1 cellular context compared by ENCODE assay signal in genomic region chr19:13880059-13880672, GRCh38.
TF ChIP-seq lines count a peak whose summit lies in the region.

No MANE protein-coding gene starts in this region.

TF ChIP-seq in K562, 482 proteins besides CTCF, POLR2A, EP300 and RAD21 (continued from another document and continues in another):
- TF ChIP-seq ZBTB34 (CRISPR knock-in tag; IDR thresholded peaks at IDR 0.05) (no peak), NR4A1 (CRISPR knock-in tag; IDR thresholded peaks at IDR 0.05) (no peak), NR4A1 (tag; IDR thresholded peaks at IDR 0.05) (peak; percentile 65), MIER1 (IDR thresholded peaks at IDR 0.05; ENCODE audit: low read depth) (no peak), ZNF318 (IDR thresholded peaks at IDR 0.05; ENCODE audit: borderline replicate concordance in 1 of 2, low read depth in 1 of 2) (no peak), ARID2 (IDR thresholded peaks at IDR 0.05) (peak; percentile 94), ETV6 (IDR thresholded peaks at IDR 0.05; ENCODE audit: borderline replicate concordance in 1 of 2, low read depth in 2 of 2, low read length in 1 of 2) (peak in 1 of 2 experiments; percentile 44; a peak in 1 of 4 replicates), ETV6 (CRISPR knock-in tag; IDR thresholded peaks at IDR 0.05; ENCODE audit: borderline replicate concordance) (no peak), NUFIP1 (IDR thresholded peaks at IDR 0.05; ENCODE audit: partially characterized antibody) (no peak), CBFA2T2 (conservative IDR thresholded peaks at IDR 0.05) (no peak), SRSF9 (IDR thresholded peaks at IDR 0.05; ENCODE audit: borderline replicate concordance, low read depth, low read length) (no peak), NFE2 (IDR thresholded peaks at IDR 0.05; ENCODE audit: low read depth) (peak; percentile 98), SMAD3 (CRISPR knock-in tag; conservative IDR thresholded peaks at IDR 0.05) (no peak), PCBP1 (IDR thresholded peaks at IDR 0.05; ENCODE audit: low read depth, low read length, poor library complexity, severe bottlenecking) (no peak), RBM39 (optimal IDR thresholded peaks at IDR 0.05; ENCODE audit: low read depth, low read length) (no peak), ZNF24 (IDR thresholded peaks at IDR 0.05) (peak; percentile 71; the same call in 1 of the 2 replicates), POU5F1 (IDR thresholded peaks at IDR 0.05; ENCODE audit: borderline replicate concordance, low read depth, low read length, partially characterized antibody) (peak; percentile 34), HNRNPH1 (optimal IDR thresholded peaks at IDR 0.05; ENCODE audit: low read depth, low read length) (no peak), IRF9 (tag; IDR thresholded peaks at IDR 0.05) (no peak), HOXB6 (CRISPR knock-in tag; IDR thresholded peaks at IDR 0.05; ENCODE audit: borderline replicate concordance) (no peak), E2F4 (CRISPR knock-in tag; IDR thresholded peaks at IDR 0.05; ENCODE audit: low read depth) (no peak), ZNF395 (CRISPR knock-in tag; IDR thresholded peaks at IDR 0.05) (no peak), MCM5 (IDR thresholded peaks at IDR 0.05; ENCODE audit: low read depth) (no peak), ZBTB11 (CRISPR knock-in tag; IDR thresholded peaks at IDR 0.05) (no peak), ZNF766 (CRISPR knock-in tag; conservative IDR thresholded peaks at IDR 0.05) (no peak), ZNF707 (CRISPR knock-in tag; conservative IDR thresholded peaks at IDR 0.05) (no peak), NFXL1 (CRISPR knock-in tag; IDR thresholded peaks at IDR 0.05) (no peak), TCFL5 (CRISPR knock-in tag; conservative IDR thresholded peaks at IDR 0.05) (no peak), ZFX (CRISPR knock-in tag; IDR thresholded peaks at IDR 0.05) (peak; percentile 39), ZNF282 (CRISPR knock-in tag; IDR thresholded peaks at IDR 0.05) (no peak), PTRF (tag; IDR thresholded peaks at IDR 0.05) (no peak), ZNF23 (CRISPR knock-in tag; IDR thresholded peaks at IDR 0.05) (no peak), ZNF316 (IDR thresholded peaks at IDR 0.05) (peak; percentile 94), HMG20A (CRISPR knock-in tag; conservative IDR thresholded peaks at IDR 0.05) (no peak), SRSF3 (IDR thresholded peaks at IDR 0.05; ENCODE audit: insufficient read depth, low read length) (no peak), CBX3 (IDR thresholded peaks at IDR 0.05; ENCODE audit: borderline replicate concordance in 1 of 2, low read length in 2 of 2) (peak in 1 of 2 experiments; percentile 51; a peak in 1 of 3 replicates), TBL1XR1 (IDR thresholded peaks at IDR 0.05; ENCODE audit: low read length in 2 of 2) (peak in 1 of 2 experiments; percentile 61; a peak in 2 of 4 replicates), TEAD2 (tag; IDR thresholded peaks at IDR 0.05) (no peak), PCBP2 (IDR thresholded peaks at IDR 0.05; ENCODE audit: low read depth, low read length, poor library complexity, severe bottlenecking) (no peak), ZC3H11A (IDR thresholded peaks at IDR 0.05; ENCODE audit: low read depth, low read length) (peak; percentile 83; the same call in 1 of the 2 replicates), ZNF639 (CRISPR knock-in tag; conservative IDR thresholded peaks at IDR 0.05 in 1 of 2, IDR thresholded peaks at IDR 0.05 in 1 of 2) (peak in 1 of 2 experiments; percentile 77; a peak in 2 of 4 replicates), HLTF (IDR thresholded peaks at IDR 0.05) (no peak), RAD51 (IDR thresholded peaks at IDR 0.05; ENCODE audit: borderline replicate concordance, low read depth) (peak; percentile 34; the same call in 1 of the 2 replicates), ZNF449 (CRISPR knock-in tag; IDR thresholded peaks at IDR 0.05) (no peak)
